In genomic region chr5:64074533-64074932, GRCh38 we compare ENCODE assay signal across 9 cellular contexts.
A peak's percentile ranks its signal among the peaks of the same experiment; 100 is the strongest.
DNase-seq lines count a peak whose midpoint lies in the region; ATAC-seq, FAIRE-seq and TF ChIP-seq lines count a peak whose summit lies in the region.
"Had no signal": no experiment of that assay in that cellular context is flagged by ENCODE, and none has a peak within 500 bp of the region (broad histone marks: within the 10 kb centered on the region; RNA-seq: fewer than 3 reads in every experiment).

No MANE protein-coding gene starts in this region.

- H3K4me1 ChIP-seq in neuronal stem cell (ENCODE audit: control insufficient read depth in 2 of 2, insufficient read depth in 1 of 2, low read depth in 1 of 2, low read length in 2 of 2), result no peaks in the 10 kb centered on the region
- no peaks in the 10 kb centered on the region for H3K4me1 ChIP-seq in naive thymus-derived CD4-positive, alpha-beta T cell (ENCODE audit: control insufficient read depth in 2 of 2, insufficient read depth in 2 of 2, low read length in 2 of 2)

- ATAC-seq in HG02759 (IDR thresholded peaks at IDR 0.05; ENCODE audit: unreplicated experiment), result peak; percentile 85
- ATAC-seq in naive thymus-derived CD4-positive, alpha-beta T cell, result no peak

- TF ChIP-seq POLR2A in GM12891 (IDR thresholded peaks at IDR 0.05; ENCODE audit: low read depth, low read length), result no peak

- H3K27me3 ChIP-seq in neuronal stem cell (ENCODE audit: control insufficient read depth in 3 of 3, insufficient read depth in 3 of 3, low read depth in 1 of 3, low read length in 3 of 3), result no peaks in the 10 kb centered on the region
- H3K27me3 ChIP-seq in naive thymus-derived CD4-positive, alpha-beta T cell (ENCODE audit: control insufficient read depth in 2 of 2, insufficient read depth in 2 of 2, low read length in 2 of 2), result no peaks in the 10 kb centered on the region

- H3K4me3 Mint-ChIP-seq in naive thymus-derived CD4-positive, alpha-beta T cell, result no peak overlapping the region
- H3K4me3 Mint-ChIP-seq in activated T-helper 2 cell treated with anti-CD3 and anti-CD28 coated beads, Interferon-gamma antibody, Interleukin-2, Interleukin-4, amounts not matched to agents 10 μg/mL and 5 μg/mL and 100 μg/mL, durations not matched to agents 14 hours and 24 hours and 36 hours (ENCODE audit: low read depth), result no peak overlapping the region

- no peak overlapping the region for H3K9ac ChIP-seq in neuronal stem cell (ENCODE audit: low read depth, low read length, poor library complexity)

- H2BK120ac ChIP-seq in neuronal stem cell (ENCODE audit: low read depth, low read length), result no peak overlapping the region

- H3K23ac ChIP-seq in neuronal stem cell (ENCODE audit: low read depth, low read length, poor library complexity), result no peak overlapping the region

- peaks cover 0 to 8% (median 0%) of the 10 kb centered on the region in 11 donors for H3K9me3 Mint-ChIP-seq in naive thymus-derived CD4-positive, alpha-beta T cell
- H3K9me3 Mint-ChIP-seq in activated T-helper 2 cell treated with anti-CD3 and anti-CD28 coated beads, Interferon-gamma antibody, Interleukin-2, Interleukin-4, amounts not matched to agents 10 μg/mL and 5 μg/mL and 100 μg/mL, durations not matched to agents 14 hours and 24 hours and 36 hours, result no peaks in the 10 kb centered on the region

- DNase-seq in AG04449 (ENCODE audit: low read depth, low spot score) (no peak), GM12891 (ENCODE audit: insufficient read length, low spot score) (peak; percentile 17), NCI-H345 treated with DMSO at 0.1 percent for 48 hours (lab: John Stamatoyannopoulos, UW; ENCODE audit: unreplicated experiment) (peak; percentile 18), dermis blood vessel endothelial cell (peak; percentile 56), neuronal stem cell (ENCODE audit: low spot score) (peak; percentile 27)
- no peak for DNase-seq in naive thymus-derived CD4-positive, alpha-beta T cell
- DNase-seq in activated T-helper 2 cell treated with anti-CD3 and anti-CD28 coated beads, Interferon-gamma antibody, Interleukin-2, Interleukin-4, amounts not matched to agents 10 μg/mL and 5 μg/mL and 100 μg/mL, durations not matched to agents 14 hours and 24 hours and 36 hours (ENCODE audit: low spot score), result no peak
- DNase-seq: left cardiac atrium had no signal

- no peak overlapping the region for H2BK15ac ChIP-seq in neuronal stem cell (ENCODE audit: low read length)

- H2AK5ac ChIP-seq in neuronal stem cell (ENCODE audit: low read depth, low read length), result no peak overlapping the region

- no peak overlapping the region for H4K91ac ChIP-seq in neuronal stem cell (ENCODE audit: low read depth, low read length, poor library complexity)

- H3K79me1 ChIP-seq in neuronal stem cell (ENCODE audit: low read depth, low read length), result no peaks in the 10 kb centered on the region

- CTCF ChIA-PET in AG04449 (lab: Yijun Ruan, JAX), result no interaction called here
- CTCF ChIA-PET in naive thymus-derived CD4-positive, alpha-beta T cell (lab: Charles Lee), result no interaction called here

- POLR2A ChIA-PET in AG04449 (lab: Yijun Ruan, JAX), result no interaction called here
- POLR2A ChIA-PET in naive thymus-derived CD4-positive, alpha-beta T cell (lab: Charles Lee), result no interaction called here

- no peaks in the 10 kb centered on the region for H3K4me1 Mint-ChIP-seq in naive thymus-derived CD4-positive, alpha-beta T cell
- no peaks in the 10 kb centered on the region for H3K4me1 Mint-ChIP-seq in activated T-helper 2 cell treated with anti-CD3 and anti-CD28 coated beads, Interferon-gamma antibody, Interleukin-2, Interleukin-4, amounts not matched to agents 10 μg/mL and 5 μg/mL and 100 μg/mL, durations not matched to agents 14 hours and 24 hours and 36 hours (ENCODE audit: low read depth)

- H3K4me3 ChIP-seq in AG04449 (ENCODE audit: low read depth, low read length) (no peak overlapping the region), neuronal stem cell (ENCODE audit: low read length in 2 of 2) (no peak overlapping the region)
- no peak overlapping the region for H3K4me3 ChIP-seq in naive thymus-derived CD4-positive, alpha-beta T cell (ENCODE audit: low read length)

- H2BK5ac ChIP-seq in neuronal stem cell (ENCODE audit: low read length), result no peak overlapping the region

- WGBS in neuronal stem cell (ENCODE audit: extremely low coverage in 2 of 2, insufficient read length in 2 of 2, insufficient replicate concordance in 1 of 2), 2 donors, result no CpG with 5 or more reads among the region's 2 CpGs

- no peak overlapping the region for H3K18ac ChIP-seq in neuronal stem cell (ENCODE audit: low read length)

- no peak overlapping the region for H3K4ac ChIP-seq in neuronal stem cell (ENCODE audit: low read length)

- H3K36me3 ChIP-seq in neuronal stem cell (replicated peaks in 1 of 2; ENCODE audit: control insufficient read depth in 2 of 2, insufficient read depth in 2 of 2, low read length in 2 of 2), result no peaks in the 10 kb centered on the region
- H3K36me3 ChIP-seq in naive thymus-derived CD4-positive, alpha-beta T cell (ENCODE audit: control insufficient read depth in 2 of 3, insufficient read depth in 3 of 3, low read length in 3 of 3), result no peaks in the 10 kb centered on the region

- H3K14ac ChIP-seq in neuronal stem cell (ENCODE audit: low read length), result no peak overlapping the region

- H2BK12ac ChIP-seq in neuronal stem cell (ENCODE audit: low read length), result no peak overlapping the region

- H3K4me2 ChIP-seq in neuronal stem cell (ENCODE audit: insufficient read depth, low read length, poor library complexity, severe bottlenecking), result no peak overlapping the region

- FAIRE-seq in GM12891 (lab: Jason Lieb, UNC), result no peak

- H4K8ac ChIP-seq in neuronal stem cell (ENCODE audit: low read depth, low read length), result no peak overlapping the region

- intact Hi-C loops in naive thymus-derived CD4-positive, alpha-beta T cell (cut with micrococcal nuclease), result loop anchor here in 1 of 2 donors (5.0 kb wide), 1 partner anchor 538 kb away; no protein-coding TSS in a partner anchor
- intact Hi-C loops in activated T-helper 2 cell treated with anti-CD3 and anti-CD28 coated beads, Interferon-gamma antibody, Interleukin-2, Interleukin-4, amounts not matched to agents 10 μg/mL and 5 μg/mL and 100 μg/mL, durations not matched to agents 14 hours and 24 hours and 36 hours (cut with micrococcal nuclease), result no loop called here

- H3K27ac ChIP-seq in neuronal stem cell (replicated peaks; ENCODE audit: low read length), result no peak overlapping the region
- no peak overlapping the region for H3K27ac ChIP-seq in naive thymus-derived CD4-positive, alpha-beta T cell (ENCODE audit: low read depth, low read length)

- TF ChIP-seq CTCF in AG04449 (IDR thresholded peaks at IDR 0.05; ENCODE audit: insufficient read depth, low read length, missing control alignments), result peak; percentile 41

- no peak overlapping the region for H2AFZ ChIP-seq in neuronal stem cell (ENCODE audit: low read length)

- H3K9me3 ChIP-seq in neuronal stem cell (replicated peaks in 1 of 2; ENCODE audit: control insufficient read depth in 2 of 2, insufficient read depth in 1 of 2, low read depth in 1 of 2, low read length in 2 of 2), result no peaks in the 10 kb centered on the region
- no peaks in the 10 kb centered on the region for H3K9me3 ChIP-seq in naive thymus-derived CD4-positive, alpha-beta T cell (ENCODE audit: control insufficient read depth in 2 of 3, low read length in 3 of 3)

- H3K27ac Mint-ChIP-seq in naive thymus-derived CD4-positive, alpha-beta T cell, result no peak overlapping the region
- no peak overlapping the region for H3K27ac Mint-ChIP-seq in activated T-helper 2 cell treated with anti-CD3 and anti-CD28 coated beads, Interferon-gamma antibody, Interleukin-2, Interleukin-4, amounts not matched to agents 10 μg/mL and 5 μg/mL and 100 μg/mL, durations not matched to agents 14 hours and 24 hours and 36 hours

- H3K27me3 Mint-ChIP-seq in naive thymus-derived CD4-positive, alpha-beta T cell, result no peaks in the 10 kb centered on the region
- H3K27me3 Mint-ChIP-seq in activated T-helper 2 cell treated with anti-CD3 and anti-CD28 coated beads, Interferon-gamma antibody, Interleukin-2, Interleukin-4, amounts not matched to agents 10 μg/mL and 5 μg/mL and 100 μg/mL, durations not matched to agents 14 hours and 24 hours and 36 hours (ENCODE audit: low read depth), result no peaks in the 10 kb centered on the region

- no peaks in the 10 kb centered on the region for H3K36me3 Mint-ChIP-seq in naive thymus-derived CD4-positive, alpha-beta T cell
- no peaks in the 10 kb centered on the region for H3K36me3 Mint-ChIP-seq in activated T-helper 2 cell treated with anti-CD3 and anti-CD28 coated beads, Interferon-gamma antibody, Interleukin-2, Interleukin-4, amounts not matched to agents 10 μg/mL and 5 μg/mL and 100 μg/mL, durations not matched to agents 14 hours and 24 hours and 36 hours (ENCODE audit: low read depth)

TF ChIP-seq in GM12891, 5 proteins besides CTCF, POLR2A, EP300 and RAD21:
- TF ChIP-seq POU2F2 (IDR thresholded peaks at IDR 0.05; ENCODE audit: low read depth, low read length), result no peak
- no peak for TF ChIP-seq PAX5 (IDR thresholded peaks at IDR 0.05; ENCODE audit: insufficient read depth, low read length, severe bottlenecking)
- no peak for TF ChIP-seq SPI1 (IDR thresholded peaks at IDR 0.05; ENCODE audit: low read depth, low read length)
- TF ChIP-seq TAF1 (IDR thresholded peaks at IDR 0.05; ENCODE audit: low read depth, low read length), result no peak

Comparison
In these comparisons a context has a peak if more than half of its experiments do, and no peak if none do; other contexts are left out.
1. DNase-seq: peak in GM12891 (single experiment), NCI-H345 treated with DMSO at 0.1 percent for 48 hours (single experiment), dermis blood vessel endothelial cell (single experiment) and neuronal stem cell (single experiment); none in AG04449 (single experiment), naive thymus-derived CD4-positive, alpha-beta T cell (0 of 9) and activated T-helper 2 cell treated with anti-CD3 and anti-CD28 coated beads, Interferon-gamma antibody, Interleukin-2, Interleukin-4, amounts not matched to agents 10 μg/mL and 5 μg/mL and 100 μg/mL, durations not matched to agents 14 hours and 24 hours and 36 hours (single experiment).